In the genomic region with DNA sequence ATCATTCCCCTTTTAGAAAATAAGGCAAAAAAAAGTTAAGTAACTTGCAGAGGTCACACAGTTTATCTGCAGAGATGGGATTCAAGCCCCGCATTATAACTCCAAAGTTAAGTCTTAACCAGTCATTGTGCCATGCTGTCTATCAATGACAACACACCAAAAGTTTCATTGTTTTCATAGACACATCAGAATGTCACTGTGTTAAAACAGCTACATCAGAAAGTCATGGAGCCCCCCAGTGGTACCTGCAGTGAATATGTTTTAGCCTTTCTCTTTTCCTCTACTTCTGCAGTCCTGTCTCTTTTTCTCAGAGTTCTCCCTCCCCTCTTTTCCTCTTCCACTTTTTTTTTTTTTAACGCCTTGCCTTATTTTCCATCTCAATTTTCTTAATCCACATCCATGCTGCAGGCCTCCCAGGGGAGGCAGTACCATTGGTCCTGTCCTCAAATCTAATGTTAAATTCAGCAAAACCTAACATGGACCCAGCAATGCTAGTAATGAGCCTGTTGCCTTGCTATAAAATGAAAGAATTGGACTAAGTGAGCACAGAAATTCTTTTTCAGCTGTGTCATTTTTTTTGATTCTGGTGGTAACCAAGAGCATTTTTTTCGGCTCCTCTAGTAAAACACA, we compare ENCODE assay signal across 8 cellular contexts. TPM values are rescaled to one million over a fixed set of nuclear protein-coding genes. Genes with fewer than 3 reads are reported as not detected.
DNase-seq lines count a peak whose midpoint lies in the region; TF ChIP-seq lines count a peak whose summit lies in the region.

No MANE protein-coding gene starts in this region.

- H3K4me1 Mint-ChIP-seq in activated naive CD4-positive, alpha-beta T cell treated with anti-CD3 and anti-CD28 coated beads for 36 hours (ENCODE audit: low read depth) = peaks cover 30% of the 10 kb centered on the region
- H3K4me1 Mint-ChIP-seq in endothelial cell (ENCODE audit: unreplicated experiment) = peaks cover 6% of the 10 kb centered on the region

- CTCF ChIA-PET in activated naive CD4-positive, alpha-beta T cell treated with anti-CD3 and anti-CD28 coated beads for 36 hours (lab: Charles Lee) = interaction anchor here (0.7 to 1.7 kb wide), 5 partner anchors 14 to 77 kb away, joined by 3 to 4 read pairs (median 3); no protein-coding TSS in a partner anchor

- H3K9me3 Mint-ChIP-seq in activated naive CD4-positive, alpha-beta T cell treated with anti-CD3 and anti-CD28 coated beads for 36 hours = no peaks in the 10 kb centered on the region
- H3K9me3 Mint-ChIP-seq in endothelial cell (ENCODE audit: unreplicated experiment) = no peaks in the 10 kb centered on the region

- H3K27ac ChIP-seq in HL-60 (replicated peaks) (no peak overlapping the region), OCI-LY3 (ENCODE audit: low read length) (no peak overlapping the region), parathyroid adenoma (no peak overlapping the region), uterus (no peak overlapping the region)

- TF ChIP-seq POLR2A in uterus (IDR thresholded peaks at IDR 0.05) = no peak

- H4K20me1 ChIP-seq in OCI-LY3 (ENCODE audit: insufficient read depth, low read length) = no peaks in the 10 kb centered on the region

- H3K4me1 ChIP-seq in OCI-LY3 (ENCODE audit: low read length) (peaks cover 17% of the 10 kb centered on the region), parathyroid adenoma (no peaks in the 10 kb centered on the region), uterus (peaks cover 0 to 7% of the 10 kb centered on the region in 2 donors)

- peak; percentile 56 for DNase-seq in activated naive CD4-positive, alpha-beta T cell treated with anti-CD3 and anti-CD28 coated beads for 36 hours
- DNase-seq in activated naive CD4-positive, alpha-beta T cell treated with anti-CD3 and anti-CD28 coated beads, Interleukin-2, amount 50 U/mL, for 16 hours = no peak
- DNase-seq in HL-60 (ENCODE audit: low read depth in 1 of 2, low spot score in 1 of 2) = peak in 1 of 2 experiments; percentile 22
- peak; percentile 26 for DNase-seq in endothelial cell (ENCODE audit: low spot score)
- DNase-seq in GM19238 (ENCODE audit: insufficient read length, low spot score) = no peak
- DNase-seq in uterus = no peak

- H3K4me3 ChIP-seq in HL-60 (replicated peaks; ENCODE audit: insufficient read depth, low read length) (no peak overlapping the region), OCI-LY3 (ENCODE audit: low read length) (no peak overlapping the region), parathyroid adenoma (ENCODE audit: low read depth, low read length) (no peak overlapping the region), uterus (no peak overlapping the region)

- no peak overlapping the region for H3K4me2 ChIP-seq in OCI-LY3 (ENCODE audit: low read length)
- no peak overlapping the region for H3K4me2 ChIP-seq in parathyroid adenoma (ENCODE audit: low read length)

- H3K27ac Mint-ChIP-seq in activated naive CD4-positive, alpha-beta T cell treated with anti-CD3 and anti-CD28 coated beads for 36 hours = no peak overlapping the region
- no peak overlapping the region for H3K27ac Mint-ChIP-seq in endothelial cell (ENCODE audit: unreplicated experiment)

- no peak overlapping the region for H2AFZ ChIP-seq in OCI-LY3 (ENCODE audit: low read depth, low read length)
- H2AFZ ChIP-seq in parathyroid adenoma = no peak overlapping the region

- H3K79me2 ChIP-seq in OCI-LY3 (ENCODE audit: low read length) (peaks cover 11% of the 10 kb centered on the region), parathyroid adenoma (no peaks in the 10 kb centered on the region)

- no peak overlapping the region for H3K4me3 Mint-ChIP-seq in activated naive CD4-positive, alpha-beta T cell treated with anti-CD3 and anti-CD28 coated beads for 36 hours
- H3K4me3 Mint-ChIP-seq in endothelial cell (ENCODE audit: unreplicated experiment) = no peak overlapping the region

- no peaks in the 10 kb centered on the region for H3K36me3 Mint-ChIP-seq in activated naive CD4-positive, alpha-beta T cell treated with anti-CD3 and anti-CD28 coated beads for 36 hours (ENCODE audit: low read depth)
- peaks cover 3% of the 10 kb centered on the region for H3K36me3 Mint-ChIP-seq in endothelial cell (ENCODE audit: low read depth, unreplicated experiment)

- H3K9me3 ChIP-seq in OCI-LY3 (ENCODE audit: insufficient read depth, low read length) = no peaks in the 10 kb centered on the region
- H3K9me3 ChIP-seq in parathyroid adenoma (ENCODE audit: control insufficient read depth, low read length) = no peaks in the 10 kb centered on the region
- H3K9me3 ChIP-seq in uterus = no peaks in the 10 kb centered on the region

- H3K9ac ChIP-seq in OCI-LY3 (ENCODE audit: low read length) (no peak overlapping the region), parathyroid adenoma (no peak overlapping the region)

- no peaks in the 10 kb centered on the region for H3K36me3 ChIP-seq in OCI-LY3 (replicated peaks; ENCODE audit: low read depth, low read length)
- H3K36me3 ChIP-seq in parathyroid adenoma (ENCODE audit: control insufficient read depth, insufficient read depth, low read length) = no peaks in the 10 kb centered on the region
- no peaks in the 10 kb centered on the region for H3K36me3 ChIP-seq in uterus

- intact Hi-C loops in activated naive CD4-positive, alpha-beta T cell treated with anti-CD3 and anti-CD28 coated beads for 36 hours (cut with micrococcal nuclease) = loop anchor here (1.0 to 5.0 kb wide), 5 partner anchors 37 to 279 kb away; no protein-coding TSS in a partner anchor
- intact Hi-C loops in uterus (cut with DNase I; ENCODE audit: low total_unique reads) = no loop called here

- peaks cover 22% of the 10 kb centered on the region for H3K27me3 Mint-ChIP-seq in activated naive CD4-positive, alpha-beta T cell treated with anti-CD3 and anti-CD28 coated beads for 36 hours (ENCODE audit: low read depth)
- H3K27me3 Mint-ChIP-seq in endothelial cell (ENCODE audit: unreplicated experiment) = peaks cover 16% of the 10 kb centered on the region

- TF ChIP-seq CTCF in HL-60 (IDR thresholded peaks at IDR 0.05; ENCODE audit: insufficient read depth, low read length) = peak; percentile 40
- TF ChIP-seq CTCF in OCI-LY3 (IDR thresholded peaks at IDR 0.05; ENCODE audit: low read depth, low read length) = peak; percentile 81
- TF ChIP-seq CTCF in endothelial cell (IDR thresholded peaks at IDR 0.05; ENCODE audit: unreplicated experiment) = peak; percentile 53
- peak; percentile 66 for TF ChIP-seq CTCF in parathyroid adenoma (IDR thresholded peaks at IDR 0.05)
- TF ChIP-seq CTCF in uterus (IDR thresholded peaks at IDR 0.05) = peak in 1 of 4 experiments; percentile 10

- H3K27me3 ChIP-seq in HL-60 (ENCODE audit: insufficient read depth, poor library complexity, severe bottlenecking) = peaks cover 24% of the 10 kb centered on the region
- peaks cover 14% of the 10 kb centered on the region for H3K27me3 ChIP-seq in OCI-LY3 (ENCODE audit: low read depth, low read length)
- H3K27me3 ChIP-seq in parathyroid adenoma (ENCODE audit: control insufficient read depth, insufficient read depth, low read length) = no peaks in the 10 kb centered on the region
- H3K27me3 ChIP-seq in uterus = peaks cover 0 to 3% of the 10 kb centered on the region in 2 donors

RNA-seq across cellular contexts. Expression of gene NRCAM, which starts 3.8 kb away (rescaled TPM):
- total RNA-seq in activated naive CD4-positive, alpha-beta T cell treated with anti-CD3 and anti-CD28 coated beads for 36 hours = 1 to 10 TPM in 1 of 2 experiments, under 1 TPM in 1; 0.81 to 1.0 TPM
- total RNA-seq in endothelial cell (ENCODE audit: unreplicated experiment) (2.2 TPM), uterus (10 to 100 TPM in 1 of 4 donors, 1 to 10 TPM in 1, under 1 TPM in 1, not detected in 1; 0.77 to 30.3 (median 2.0) TPM)

Comparison
In these comparisons a context has a peak if more than half of its experiments do, and no peak if none do; other contexts are left out.
1. DNase-seq: peak in activated naive CD4-positive, alpha-beta T cell treated with anti-CD3 and anti-CD28 coated beads for 36 hours (single experiment) and endothelial cell (single experiment); none in activated naive CD4-positive, alpha-beta T cell treated with anti-CD3 and anti-CD28 coated beads, Interleukin-2, amount 50 U/mL, for 16 hours (single experiment), GM19238 (single experiment) and uterus (0 of 2).